Comparison of ENCODE assay signal across 7 cellular contexts in genomic region chr12:69052613-69053408, GRCh38.
DNase-seq lines count a peak whose midpoint lies in the region; ATAC-seq, FAIRE-seq and TF ChIP-seq lines count a peak whose summit lies in the region.

No MANE protein-coding gene starts in this region.

- no peaks in the 10 kb centered on the region for H3K9me3 ChIP-seq in T-helper 17 cell (ENCODE audit: control insufficient read depth, low read length, poor library complexity, severe bottlenecking)

- ATAC-seq in T-helper 17 cell (peak; percentile 96), HG03139 (IDR thresholded peaks at IDR 0.05; ENCODE audit: unreplicated experiment) (no peak)

- DNase-seq in H54 (ENCODE audit: insufficient read length, low spot score) (peak; percentile 55), T-helper 17 cell (peak in 1 of 3 donors; percentile 10), fibroblast of the conjunctiva (ENCODE audit: low read depth) (peak; percentile 59), SHP77 treated with DMSO at 0.1 percent for 48 hours (lab: John Stamatoyannopoulos, UW) (no peak), NCI-H2081 treated with DMSO at 0.1 percent for 48 hours (lab: John Stamatoyannopoulos, UW) (no peak)
- DNase-seq in stimulated activated CD4-positive, alpha-beta T cell treated with anti-CD3 and anti-CD28 coated beads, Interleukin-4, amount 100 ng/mL, for 48 hours (ENCODE audit: low read depth in 2 of 2), result peak; percentile 24 to 52

- H3K4me1 Mint-ChIP-seq in T-helper 17 cell, result peaks cover 6% of the 10 kb centered on the region

- H3K27me3 Mint-ChIP-seq in T-helper 17 cell, result peaks cover 22% of the 10 kb centered on the region

- peak; percentile 93 for FAIRE-seq in H54 (lab: Jason Lieb, UNC)

- TF ChIP-seq POLR2A in H54 (IDR thresholded peaks at IDR 0.05; ENCODE audit: low read depth, low read length), result no peak

- no peak overlapping the region for H3K4me3 Mint-ChIP-seq in T-helper 17 cell

- H3K27ac Mint-ChIP-seq in T-helper 17 cell, result peak overlapping the region; percentile 57

- H3K36me3 Mint-ChIP-seq in T-helper 17 cell (ENCODE audit: low read depth), result peaks cover 2% of the 10 kb centered on the region

Comparison
In these comparisons a context has a peak if more than half of its experiments do, and no peak if none do; other contexts are left out.
1. DNase-seq: peak in H54 (single experiment), fibroblast of the conjunctiva (single experiment) and stimulated activated CD4-positive, alpha-beta T cell treated with anti-CD3 and anti-CD28 coated beads, Interleukin-4, amount 100 ng/mL, for 48 hours (2 of 2); none in SHP77 treated with DMSO at 0.1 percent for 48 hours (single experiment) and NCI-H2081 treated with DMSO at 0.1 percent for 48 hours (single experiment).